2 cellular contexts compared by ENCODE assay signal in genomic region chr11:44973634-44974401, GRCh38.
TF ChIP-seq lines count a peak whose summit lies in the region.

No MANE protein-coding gene starts in this region.

TF ChIP-seq in IMR-90, 13 proteins besides CTCF, POLR2A, EP300 and RAD21:
- TF ChIP-seq MAZ (IDR thresholded peaks at IDR 0.05; ENCODE audit: borderline replicate concordance, low read depth, low read length) = no peak
- no peak for TF ChIP-seq CHD1 (IDR thresholded peaks at IDR 0.05; ENCODE audit: low read depth, low read length)
- no peak for TF ChIP-seq BHLHE40 (IDR thresholded peaks at IDR 0.05; ENCODE audit: low read depth, low read length)

TF ChIP-seq in H1, 55 proteins besides CTCF, POLR2A, EP300 and RAD21:
- TF ChIP-seq SIN3A (conservative IDR thresholded peaks at IDR 0.05 in 1 of 2, IDR thresholded peaks at IDR 0.05 in 1 of 2; ENCODE audit: low read depth in 1 of 2, low read length in 2 of 2) = no peak
- no peak for TF ChIP-seq HDAC2 (IDR thresholded peaks at IDR 0.05; ENCODE audit: borderline replicate concordance in 1 of 2, low read depth in 2 of 2, low read length in 2 of 2)
- TF ChIP-seq GABPA (IDR thresholded peaks at IDR 0.05; ENCODE audit: borderline replicate concordance, insufficient read depth, low read length) = no peak
- no peak for TF ChIP-seq CTBP2 (IDR thresholded peaks at IDR 0.05; ENCODE audit: borderline replicate concordance, insufficient read depth, insufficient read length, low read length)
- TF ChIP-seq EGR1 (IDR thresholded peaks at IDR 0.05; ENCODE audit: borderline replicate concordance, low read depth, low read length) = no peak
- no peak for TF ChIP-seq TAF1 (IDR thresholded peaks at IDR 0.05; ENCODE audit: low read depth, low read length)
- TF ChIP-seq ZNF274 (IDR thresholded peaks at IDR 0.05; ENCODE audit: borderline replicate concordance, extremely low read depth, low read length) = no peak
- TF ChIP-seq SP1 (IDR thresholded peaks at IDR 0.05; ENCODE audit: low read depth, low read length) = no peak
